Comparison of ENCODE assay signal across 1 cellular context in genomic region chr1:45535988-45536766, GRCh38.
TF ChIP-seq lines count a peak whose summit lies in the region.

No MANE protein-coding gene starts in this region.

TF ChIP-seq in GM23338, 12 proteins besides CTCF, POLR2A, EP300 and RAD21 (continued from another document):
- TF ChIP-seq REST (IDR thresholded peaks at IDR 0.05; ENCODE audit: unreplicated experiment) = no peak
- no peak for TF ChIP-seq ETS1 (IDR thresholded peaks at IDR 0.05)
- TF ChIP-seq ZNF331 (CRISPR knock-in tag; IDR thresholded peaks at IDR 0.05; ENCODE audit: low read depth) = no peak
- TF ChIP-seq NANOG (IDR thresholded peaks at IDR 0.05; ENCODE audit: borderline replicate concordance) = no peak
- no peak for TF ChIP-seq JUNB (IDR thresholded peaks at IDR 0.05; ENCODE audit: unreplicated experiment)
